Comparison of ENCODE assay signal across 23 cellular contexts in genomic region chr7:26726051-26726450, GRCh38.
"Had no signal": no experiment of that assay in that cellular context is flagged by ENCODE, and none has a peak within 500 bp of the region (broad histone marks: within the 10 kb centered on the region; RNA-seq: fewer than 3 reads in every experiment).

No MANE protein-coding gene starts in this region.

- H3K9me3 Mint-ChIP-seq: effector memory CD8-positive, alpha-beta T cell; endodermal cell had no signal

- H3K27me3 Mint-ChIP-seq: dendritic cell treated with granulocyte-macrophage colony-stimulating factor and Interleukin-4, amounts not matched to agents 40 ng/mL and 50 ng/mL, for 4 days; effector memory CD8-positive, alpha-beta T cell had no signal

- H3K9me3 ChIP-seq: colonic mucosa, esophagus muscularis mucosa, esophagus squamous epithelium, gastrocnemius medialis, gastroesophageal sphincter, heart left ventricle had no signal

- H3K27me3 ChIP-seq: colonic mucosa, dorsolateral prefrontal cortex, esophagus muscularis mucosa, esophagus squamous epithelium, foreskin keratinocyte, gastrocnemius medialis, gastroesophageal sphincter had no signal

- H3K4me3 ChIP-seq: colonic mucosa, coronary artery, dorsolateral prefrontal cortex, esophagus muscularis mucosa, esophagus squamous epithelium, gastrocnemius medialis, gastroesophageal sphincter, heart left ventricle, heart right ventricle had no signal

- H3K4me3 Mint-ChIP-seq: dendritic cell treated with granulocyte-macrophage colony-stimulating factor and Interleukin-4, amounts not matched to agents 40 ng/mL and 50 ng/mL, for 4 days; effector memory CD8-positive, alpha-beta T cell; endodermal cell had no signal

- H3K36me3 ChIP-seq: colonic mucosa, gastrocnemius medialis, heart right ventricle had no signal

- H3K27ac ChIP-seq: colonic mucosa, coronary artery, dorsolateral prefrontal cortex, epithelial cell of prostate, esophagus muscularis mucosa, esophagus squamous epithelium, foreskin keratinocyte, gastrocnemius medialis, gastroesophageal sphincter, heart left ventricle, heart right ventricle had no signal

- H3K27ac Mint-ChIP-seq: dendritic cell treated with granulocyte-macrophage colony-stimulating factor and Interleukin-4, amounts not matched to agents 40 ng/mL and 50 ng/mL, for 4 days; effector memory CD8-positive, alpha-beta T cell; endodermal cell had no signal

- DNase-seq: colonic mucosa; cortex of kidney; dermis blood vessel endothelial cell; dorsolateral prefrontal cortex; effector CD4-positive, alpha-beta T cell; effector CD8-positive, alpha-beta T cell; effector memory CD4-positive, alpha-beta T cell; effector memory CD8-positive, alpha-beta T cell; endodermal cell; erythroblast; esophagus squamous epithelium; foreskin fibroblast; foreskin keratinocyte; foreskin melanocyte; gastrocnemius medialis; glutamatergic neuron; heart left ventricle; heart right ventricle had no signal
